ENCODE assay signal across 9 cellular contexts in genomic region chr9:19378154-19378553, GRCh38. TPM values are rescaled to one million over a fixed set of nuclear protein-coding genes. Genes with fewer than 3 reads are reported as not detected.
DNase-seq lines count a peak whose midpoint lies in the region; ATAC-seq and TF ChIP-seq lines count a peak whose summit lies in the region.
"Had no signal": no experiment of that assay in that cellular context is flagged by ENCODE, and none has a peak within 500 bp of the region (broad histone marks: within the 10 kb centered on the region; RNA-seq: fewer than 3 reads in every experiment).

No MANE protein-coding gene starts in this region.

- H3K27me3 ChIP-seq in SU-DHL-6 (ENCODE audit: low read length) (no peaks in the 10 kb centered on the region), fibroblast of lung (ENCODE audit: control insufficient read depth, insufficient read depth, low read length) (no peaks in the 10 kb centered on the region), smooth muscle cell (ENCODE audit: low read depth) (no peaks in the 10 kb centered on the region)

- peaks cover 86% of the 10 kb centered on the region for H3F3A ChIP-seq in SU-DHL-6 (ENCODE audit: insufficient read depth)
- H3F3A ChIP-seq in smooth muscle cell (ENCODE audit: low read depth) = peaks cover 50% of the 10 kb centered on the region

- peak overlapping the region; percentile 17 for H3K27ac Mint-ChIP-seq in T-helper 2 cell treated with Interferon-gamma antibody and Interleukin-4, amounts not matched to agents 5 μg/mL and 100 μg/mL, for 36 hours

- no peaks in the 10 kb centered on the region for H3K9me3 Mint-ChIP-seq in T-helper 2 cell treated with Interferon-gamma antibody and Interleukin-4, amounts not matched to agents 5 μg/mL and 100 μg/mL, for 36 hours

- H3K36me3 ChIP-seq in SU-DHL-6 (ENCODE audit: low read length) = peaks cover 62% of the 10 kb centered on the region
- peaks cover 7% of the 10 kb centered on the region for H3K36me3 ChIP-seq in fibroblast of lung (ENCODE audit: control insufficient read depth, insufficient read depth, low read length)
- peaks cover 9% of the 10 kb centered on the region for H3K36me3 ChIP-seq in smooth muscle cell (ENCODE audit: low read depth)

- peaks cover 70% of the 10 kb centered on the region for H3K36me3 Mint-ChIP-seq in T-helper 2 cell treated with Interferon-gamma antibody and Interleukin-4, amounts not matched to agents 5 μg/mL and 100 μg/mL, for 36 hours (ENCODE audit: low read depth)

- peak overlapping the region; percentile 97 for H3K4me3 ChIP-seq in SU-DHL-6 (ENCODE audit: insufficient read depth, low read length, poor library complexity, severe bottlenecking)
- peak overlapping the region; percentile 78 to 94 (median 88) for H3K4me3 ChIP-seq in fibroblast of lung (replicated peaks in 1 of 4; ENCODE audit: control extremely low read depth in 1 of 4, insufficient read depth in 1 of 4, low read depth in 3 of 4, low read length in 4 of 4)
- H3K4me3 ChIP-seq in smooth muscle cell = peak overlapping the region; percentile 87

- TF ChIP-seq CTCF in SU-DHL-6 (IDR thresholded peaks at IDR 0.05; ENCODE audit: insufficient read depth, low read length, poor library complexity, severe bottlenecking) (no peak), fibroblast of lung (conservative IDR thresholded peaks at IDR 0.05 in 1 of 2, IDR thresholded peaks at IDR 0.05 in 1 of 2; ENCODE audit: low read depth in 1 of 2, low read length in 2 of 2) (no peak), smooth muscle cell (IDR thresholded peaks at IDR 0.05; ENCODE audit: borderline replicate concordance, insufficient read depth, poor library complexity, severe bottlenecking) (no peak)

- no peak overlapping the region for H2AFZ ChIP-seq in SU-DHL-6 (ENCODE audit: low read depth, low read length, severe bottlenecking)
- no peak overlapping the region for H2AFZ ChIP-seq in fibroblast of lung (ENCODE audit: low read length)
- no peak overlapping the region for H2AFZ ChIP-seq in smooth muscle cell (ENCODE audit: low read depth)

- H3K4me1 Mint-ChIP-seq in T-helper 2 cell treated with Interferon-gamma antibody and Interleukin-4, amounts not matched to agents 5 μg/mL and 100 μg/mL, for 36 hours (ENCODE audit: low read depth) = peaks cover 36% of the 10 kb centered on the region

- ATAC-seq in GM21786 (IDR thresholded peaks at IDR 0.05; ENCODE audit: unreplicated experiment) = no peak
- no peak for ATAC-seq in HG02759 (IDR thresholded peaks at IDR 0.05; ENCODE audit: unreplicated experiment)

- peak overlapping the region; percentile 85 for H3K27ac ChIP-seq in SU-DHL-6 (ENCODE audit: low read depth, low read length)
- H3K27ac ChIP-seq in fibroblast of lung (ENCODE audit: insufficient read depth, low read length) = no peak overlapping the region
- peak overlapping the region; percentile 89 for H3K27ac ChIP-seq in smooth muscle cell (ENCODE audit: low read depth)

- peak overlapping the region; percentile 93 for H3K9ac ChIP-seq in SU-DHL-6 (ENCODE audit: low read length)
- H3K9ac ChIP-seq in fibroblast of lung (ENCODE audit: insufficient read depth, low read length) = no peak overlapping the region
- peak overlapping the region; percentile 94 for H3K9ac ChIP-seq in smooth muscle cell (ENCODE audit: low read depth)

- 70% methylated on average over 5 of the region's 5 CpGs for WGBS in smooth muscle cell (ENCODE audit: low lambda C conversion rate)

- H3K4me3 Mint-ChIP-seq in T-helper 2 cell treated with Interferon-gamma antibody and Interleukin-4, amounts not matched to agents 5 μg/mL and 100 μg/mL, for 36 hours = peak overlapping the region; percentile 92

- H4K20me1 ChIP-seq in SU-DHL-6 (ENCODE audit: low read depth, low read length) (peaks cover 40% of the 10 kb centered on the region), fibroblast of lung (ENCODE audit: control insufficient read depth, extremely low read depth, insufficient read depth, low read length) (no peaks in the 10 kb centered on the region), smooth muscle cell (ENCODE audit: low read depth) (peaks cover 45% of the 10 kb centered on the region)

- H3K4me1 ChIP-seq in fibroblast of lung (ENCODE audit: control insufficient read depth, extremely low read depth, insufficient read depth, low read length) (peaks cover 2% of the 10 kb centered on the region), smooth muscle cell (ENCODE audit: low read depth) (peaks cover 28% of the 10 kb centered on the region)

- no peaks in the 10 kb centered on the region for H3K9me2 ChIP-seq in SU-DHL-6 (replicated peaks; ENCODE audit: insufficient read depth, low read length)

- no peaks in the 10 kb centered on the region for H3K27me3 Mint-ChIP-seq in T-helper 2 cell treated with Interferon-gamma antibody and Interleukin-4, amounts not matched to agents 5 μg/mL and 100 μg/mL, for 36 hours (ENCODE audit: low read depth)

- no peaks in the 10 kb centered on the region for H3K9me3 ChIP-seq in SU-DHL-6 (ENCODE audit: insufficient read depth, low read length)
- no peaks in the 10 kb centered on the region for H3K9me3 ChIP-seq in fibroblast of lung (ENCODE audit: control insufficient read depth, insufficient read depth, low read depth, low read length)
- H3K9me3 ChIP-seq in smooth muscle cell (replicated peaks; ENCODE audit: low read depth) = no peaks in the 10 kb centered on the region

- H3K79me2 ChIP-seq in SU-DHL-6 (ENCODE audit: insufficient read depth, low read length) = peaks cover 32% of the 10 kb centered on the region
- H3K79me2 ChIP-seq in fibroblast of lung (ENCODE audit: control insufficient read depth, insufficient read depth, low read length) = peaks cover 31% of the 10 kb centered on the region
- H3K79me2 ChIP-seq in smooth muscle cell (ENCODE audit: low read depth) = peaks cover 30% of the 10 kb centered on the region

- H3K4me2 ChIP-seq in SU-DHL-6 (ENCODE audit: low read depth, low read length, poor library complexity, severe bottlenecking) = peak overlapping the region; percentile 83
- peak overlapping the region; percentile 85 for H3K4me2 ChIP-seq in fibroblast of lung (ENCODE audit: extremely low read depth, insufficient read depth, low read length)
- H3K4me2 ChIP-seq in smooth muscle cell = peak overlapping the region; percentile 96

- no peak for DNase-seq in T-helper 2 cell treated with Interferon-gamma antibody and Interleukin-4, amounts not matched to agents 5 μg/mL and 100 μg/mL, for 36 hours (ENCODE audit: low spot score)
- no peak for DNase-seq in T-helper 2 cell
- no peak for DNase-seq in fibroblast of lung (ENCODE audit: low read depth in 2 of 2)
- DNase-seq in smooth muscle cell (lab: John Stamatoyannopoulos, UW; ENCODE audit: unreplicated experiment) = no peak
- no peak for DNase-seq in SK-N-DZ (ENCODE audit: low spot score)
- DNase-seq: activated effector memory CD4-positive, alpha-beta T cell treated with Interleukin-2 at 50 U/mL for 16 hours had no signal

RNA-seq across cellular contexts. Expression of gene RPS6, which starts 1.9 kb away (rescaled TPM):
- total RNA-seq in fibroblast of lung (1,988 and 2,298 TPM in 2 replicates), smooth muscle cell (1,306 and 1,413 TPM in 2 replicates)
- polyA plus RNA-seq in fibroblast of lung (2,016 and 2,044 TPM in 2 replicates), smooth muscle cell (844 and 935 TPM in 2 replicates)
- polyA plus RNA-seq in fibroblast of lung (2012) = 1,945 and 2,138 TPM in 2 replicates
- polyA minus RNA-seq in fibroblast of lung (ENCODE audit: low replicate concordance) = 179 and 228 TPM in 2 replicates
- 1,251 and 1,297 TPM in 2 replicates for polyA plus RNA-seq in SK-N-DZ (2014; cell fraction: cytosol; rRNA removed)
- 1,000 and 1,088 TPM in 2 replicates for polyA plus RNA-seq in SK-N-DZ (2014; cell fraction: nucleus; rRNA removed)

RNA-seq across cellular contexts. Expression of gene ACER2, which starts 30.7 kb away (rescaled TPM):
- total RNA-seq in fibroblast of lung (2.6 and 4.5 TPM in 2 replicates), smooth muscle cell (3.0 and 4.2 TPM in 2 replicates)
- polyA plus RNA-seq in fibroblast of lung (1.2 and 1.5 TPM in 2 replicates), smooth muscle cell (0.49 and 1.1 TPM in 2 replicates)
- 0.34 and 0.48 TPM in 2 replicates for polyA plus RNA-seq in fibroblast of lung (2012)
- polyA minus RNA-seq in fibroblast of lung (ENCODE audit: low replicate concordance) = 2.7 and 4.2 TPM in 2 replicates
- 0.65 and 0.96 TPM in 2 replicates for polyA plus RNA-seq in SK-N-DZ (2014; cell fraction: cytosol; rRNA removed)
- polyA plus RNA-seq in SK-N-DZ (2014; cell fraction: nucleus; rRNA removed) = 0.79 and 1.6 TPM in 2 replicates
